21 cellular contexts compared by ENCODE assay signal in the genomic region with DNA sequence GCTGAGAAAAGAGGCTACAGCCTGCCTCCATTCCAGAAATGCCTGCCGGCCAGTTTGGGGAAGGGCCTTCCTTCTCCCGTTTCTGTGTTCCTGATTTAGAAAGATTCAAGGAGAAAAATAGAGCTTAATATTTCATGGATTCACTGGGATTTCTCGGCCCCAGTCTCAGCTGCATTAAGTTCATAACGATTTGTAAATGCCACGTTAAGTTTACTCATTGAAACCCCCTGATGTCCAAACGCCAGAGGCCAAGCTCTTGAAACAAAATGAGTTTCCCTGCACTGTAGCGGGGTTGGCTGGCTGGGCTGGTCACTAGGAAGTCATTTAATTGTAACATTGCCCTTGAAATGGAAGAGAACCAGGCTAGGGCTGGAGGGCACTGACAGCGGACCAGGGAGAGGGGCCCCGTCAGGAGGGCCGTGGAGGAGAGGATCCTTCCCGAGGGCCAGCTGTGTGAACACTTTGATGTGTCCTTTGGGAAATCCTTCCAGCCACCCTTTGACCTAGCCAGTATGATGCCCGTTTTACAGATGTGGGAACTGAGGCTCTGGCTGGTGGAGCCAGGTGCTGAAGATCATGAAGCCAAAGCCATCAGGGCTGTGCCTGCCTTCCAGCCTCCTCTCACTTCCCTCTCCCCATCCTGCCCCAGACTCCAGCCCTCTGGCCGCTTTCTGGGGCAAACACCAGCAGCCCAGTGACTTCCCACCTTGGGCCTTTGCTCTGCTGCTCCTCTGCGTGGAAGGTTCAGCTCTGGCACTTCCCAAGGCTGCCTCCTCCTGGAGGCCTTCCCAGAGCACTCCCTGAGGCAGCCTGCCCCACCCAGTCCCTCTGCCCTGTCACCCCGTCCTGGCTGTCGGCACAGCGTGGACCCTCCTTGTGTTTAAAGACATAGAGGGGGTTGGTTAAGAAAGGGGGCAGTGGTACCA.
DNase-seq lines count a peak whose midpoint lies in the region; ATAC-seq, FAIRE-seq and TF ChIP-seq lines count a peak whose summit lies in the region.
"Had no signal": no experiment of that assay in that cellular context is flagged by ENCODE, and none has a peak within 500 bp of the region (broad histone marks: within the 10 kb centered on the region; RNA-seq: fewer than 3 reads in every experiment).

No MANE protein-coding gene starts in this region.

- peak overlapping the region; percentile 81 for H3K9ac ChIP-seq in astrocyte (ENCODE audit: low read length)

- H3K4me3 Mint-ChIP-seq in activated T-cell treated with anti-CD3 and anti-CD28 coated beads, Interleukin-2, amount 50 U/mL, for 72 hours, result no peak overlapping the region
- no peak overlapping the region for H3K4me3 Mint-ChIP-seq in astrocyte (ENCODE audit: unreplicated experiment)
- H3K4me3 Mint-ChIP-seq: naive B cell had no signal

- no peaks in the 10 kb centered on the region for H3K4me1 Mint-ChIP-seq in activated T-cell treated with anti-CD3 and anti-CD28 coated beads, Interleukin-2, amount 50 U/mL, for 72 hours (ENCODE audit: low read depth)
- H3K4me1 Mint-ChIP-seq in astrocyte (ENCODE audit: low read depth, unreplicated experiment), result peaks cover 12% of the 10 kb centered on the region
- H3K4me1 Mint-ChIP-seq: naive B cell had no signal

- peak overlapping the region; percentile 91 for H3K27ac ChIP-seq in astrocyte (ENCODE audit: low read depth, low read length)
- peak overlapping the region; percentile 39 for H3K27ac ChIP-seq in mesodermal cell (ENCODE audit: low read depth, low read length, severe bottlenecking)
- peak overlapping the region; percentile 75 to 88 for H3K27ac ChIP-seq in thoracic aorta
- H3K27ac ChIP-seq: 22Rv1, esophagus squamous epithelium, gastrocnemius medialis, sigmoid colon had no signal

- peak overlapping the region; percentile 62 for H2AFZ ChIP-seq in astrocyte (ENCODE audit: low read depth, low read length)

- H4K20me1 ChIP-seq in astrocyte (ENCODE audit: insufficient read depth, low read length), result no peaks in the 10 kb centered on the region

- TF ChIP-seq CTCF in astrocyte (IDR thresholded peaks at IDR 0.05; ENCODE audit: insufficient read depth, low read depth, low read length) (peak; percentile 2), thoracic aorta (IDR thresholded peaks at IDR 0.05) (no peak)

- WGBS in mesodermal cell (ENCODE audit: insufficient coverage in 2 of 2), 2 experiments, result 82 to 84% methylated on average over 13 of the region's 17 CpGs

- ATAC-seq in activated T-cell treated with anti-CD3 and anti-CD28 coated beads, Interleukin-2, amount 50 U/mL, for 72 hours (replicated peaks in 1 of 2), result no peak
- ATAC-seq in thoracic aorta (ENCODE audit: insufficient number of reproducible peaks, low FRiP score, low read depth) (no peak), GM21737 (IDR thresholded peaks at IDR 0.05; ENCODE audit: unreplicated experiment) (no peak)
- ATAC-seq: activated naive CD4-positive, alpha-beta T cell treated with anti-CD3 and anti-CD28 coated beads, Interleukin-2, amount 50 U/mL, for 72 hours; gastrocnemius medialis had no signal

- H3K9me3 Mint-ChIP-seq in activated T-cell treated with anti-CD3 and anti-CD28 coated beads, Interleukin-2, amount 50 U/mL, for 72 hours, result no peaks in the 10 kb centered on the region
- peaks cover 3% of the 10 kb centered on the region for H3K9me3 Mint-ChIP-seq in astrocyte (ENCODE audit: unreplicated experiment)
- H3K9me3 Mint-ChIP-seq: activated naive CD4-positive, alpha-beta T cell treated with anti-CD3 and anti-CD28 coated beads, Interleukin-2, amount 50 U/mL, for 72 hours; naive B cell had no signal

- FAIRE-seq in astrocyte (lab: Jason Lieb, UNC), result no peak
- FAIRE-seq: GM12892, keratinocyte had no signal

- H3K4me3 ChIP-seq in astrocyte (ENCODE audit: insufficient read depth, low read depth, low read length), result no peak overlapping the region
- no peak overlapping the region for H3K4me3 ChIP-seq in mesodermal cell (ENCODE audit: extremely low read depth, insufficient read depth, low read length, poor library complexity, severe bottlenecking)
- H3K4me3 ChIP-seq in thoracic aorta, result peak overlapping the region; percentile 36
- H3K4me3 ChIP-seq: esophagus squamous epithelium, gastrocnemius medialis, sigmoid colon had no signal

- H3K9me3 ChIP-seq in astrocyte (ENCODE audit: insufficient read depth, low read depth, low read length) (no peaks in the 10 kb centered on the region), mesodermal cell (ENCODE audit: control insufficient read depth, low read length) (no peaks in the 10 kb centered on the region), thoracic aorta (no peaks in the 10 kb centered on the region)
- H3K9me3 ChIP-seq: esophagus squamous epithelium, gastrocnemius medialis, sigmoid colon had no signal

- no peaks in the 10 kb centered on the region for H3K27me3 ChIP-seq in astrocyte (ENCODE audit: insufficient read depth, low read length)
- H3K27me3 ChIP-seq in thoracic aorta (replicated peaks; ENCODE audit: insufficient read depth), result no peaks in the 10 kb centered on the region
- H3K27me3 ChIP-seq: esophagus squamous epithelium, gastrocnemius medialis, sigmoid colon had no signal

- no peaks in the 10 kb centered on the region for H3K36me3 Mint-ChIP-seq in activated T-cell treated with anti-CD3 and anti-CD28 coated beads, Interleukin-2, amount 50 U/mL, for 72 hours (ENCODE audit: insufficient read depth in 2 of 2)
- peaks cover 16% of the 10 kb centered on the region for H3K36me3 Mint-ChIP-seq in astrocyte (ENCODE audit: low read depth, unreplicated experiment)
- H3K36me3 Mint-ChIP-seq: activated naive CD4-positive, alpha-beta T cell treated with anti-CD3 and anti-CD28 coated beads, Interleukin-2, amount 50 U/mL, for 72 hours had no signal

- H3K4me2 ChIP-seq in astrocyte (ENCODE audit: low read length), result peak overlapping the region; percentile 79

- H3K4me1 ChIP-seq in astrocyte (ENCODE audit: insufficient read depth, low read length), result peaks cover 32% of the 10 kb centered on the region
- H3K4me1 ChIP-seq in mesodermal cell (ENCODE audit: control insufficient read depth, insufficient read depth, low read length, poor library complexity, severe bottlenecking), result peaks cover 15% of the 10 kb centered on the region
- peaks cover 6 to 33% of the 10 kb centered on the region in 2 donors for H3K4me1 ChIP-seq in thoracic aorta (ENCODE audit: control insufficient read depth in 1 of 2, low read depth in 2 of 2)
- H3K4me1 ChIP-seq: esophagus squamous epithelium, gastrocnemius medialis, sigmoid colon had no signal

- peak overlapping the region; percentile 18 for H3K27ac Mint-ChIP-seq in activated T-cell treated with anti-CD3 and anti-CD28 coated beads, Interleukin-2, amount 50 U/mL, for 72 hours
- peak overlapping the region; percentile 92 for H3K27ac Mint-ChIP-seq in astrocyte (ENCODE audit: unreplicated experiment)
- H3K27ac Mint-ChIP-seq: activated naive CD4-positive, alpha-beta T cell treated with anti-CD3 and anti-CD28 coated beads, Interleukin-2, amount 50 U/mL, for 72 hours had no signal

- DNase-seq in activated T-cell treated with anti-CD3 and anti-CD28 coated beads, Interleukin-2, amount 50 U/mL, for 72 hours, result no peak
- no peak for DNase-seq in activated T-cell treated with anti-CD3 and anti-CD28 coated beads, Interleukin-2, amount 50 U/mL, for 48 hours
- DNase-seq in astrocyte (ENCODE audit: low read depth), result no peak
- no peak for DNase-seq in thoracic aorta (ENCODE audit: low spot score)
- DNase-seq in NCI-H1930 (lab: John Stamatoyannopoulos, UW), result no peak
- no peak for DNase-seq in activated CD4-positive, alpha-beta T cell treated with anti-CD3 and anti-CD28 coated beads, Interleukin-2, amount 50 U/mL, for 1 hour
- DNase-seq: activated CD4-positive, alpha-beta T cell treated with anti-CD3 and anti-CD28 coated beads for 4 hours; DMS79 treated with DMSO at 0.1 percent for 48 hours; effector CD8-positive, alpha-beta T cell; esophagus squamous epithelium; gastrocnemius medialis; naive B cell; NCI-H510A; NK-92 treated with Interleukin-12 subunit alpha and Interleukin-12 subunit beta, amount 100 ng/mL, for 24 hours; sigmoid colon had no signal

- H3K36me3 ChIP-seq in astrocyte (ENCODE audit: insufficient read depth, low read length) (no peaks in the 10 kb centered on the region), mesodermal cell (ENCODE audit: control insufficient read depth, insufficient read depth, low read length) (peaks cover 20% of the 10 kb centered on the region), thoracic aorta (no peaks in the 10 kb centered on the region)
- H3K36me3 ChIP-seq: gastrocnemius medialis had no signal

- no peaks in the 10 kb centered on the region for H3K27me3 Mint-ChIP-seq in activated T-cell treated with anti-CD3 and anti-CD28 coated beads, Interleukin-2, amount 50 U/mL, for 72 hours (ENCODE audit: low read depth)
- no peaks in the 10 kb centered on the region for H3K27me3 Mint-ChIP-seq in astrocyte (ENCODE audit: low read depth, unreplicated experiment)
- H3K27me3 Mint-ChIP-seq: naive B cell had no signal

- H3K79me2 ChIP-seq in astrocyte (ENCODE audit: insufficient read depth, low read length), result no peaks in the 10 kb centered on the region

Comparison
In these comparisons a context has a peak if more than half of its experiments do, and no peak if none do; other contexts are left out.
1. H3K27ac ChIP-seq: peak in every context shown above with its lines; median percentile 91 in astrocyte; 82 in thoracic aorta; 39 in mesodermal cell.